8 cellular contexts compared by ENCODE assay signal in the genomic region with DNA sequence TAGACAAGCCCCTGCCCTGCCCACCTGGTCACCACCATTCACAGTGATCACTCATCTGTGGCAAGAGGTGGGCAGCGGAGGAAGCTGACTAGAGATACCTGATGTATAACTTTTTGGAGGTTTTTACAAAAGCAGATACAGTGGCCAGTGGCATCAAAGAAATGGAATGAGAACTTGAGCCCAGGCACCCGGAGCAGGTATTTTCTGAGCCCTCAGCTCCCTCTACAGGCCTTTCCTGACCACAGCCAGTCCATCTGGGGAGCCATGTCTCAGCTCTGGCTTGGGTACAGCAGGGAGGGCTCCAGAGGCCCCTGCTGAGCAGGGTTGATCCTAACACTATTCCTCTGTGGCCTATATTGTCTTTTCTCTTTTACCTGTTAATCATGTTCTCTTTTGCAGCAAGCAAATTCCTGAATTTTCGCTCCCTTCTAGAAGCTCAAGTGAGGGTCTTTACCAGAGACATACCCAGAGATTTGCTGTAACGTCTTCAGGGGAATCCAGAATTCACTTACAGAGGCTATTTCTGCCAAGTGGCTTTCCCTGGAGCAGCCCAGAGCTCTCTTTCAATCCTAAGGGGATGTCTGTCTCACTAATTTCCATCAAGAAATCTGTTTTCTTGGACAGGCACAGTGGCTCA. TPM values are rescaled to one million over a fixed set of nuclear protein-coding genes. Genes with fewer than 3 reads are reported as not detected.
DNase-seq lines count a peak whose midpoint lies in the region; ATAC-seq, FAIRE-seq and TF ChIP-seq lines count a peak whose summit lies in the region.

No MANE protein-coding gene starts in this region.

- H3K9me3 ChIP-seq in endothelial cell of umbilical vein (replicated peaks; ENCODE audit: control insufficient read depth, insufficient read depth, low read length) (no peaks in the 10 kb centered on the region), mucosa of descending colon (no peaks in the 10 kb centered on the region)

- TF ChIP-seq CTCF in endothelial cell of umbilical vein (IDR thresholded peaks at IDR 0.05; ENCODE audit: extremely low read depth in 1 of 2, insufficient read depth in 1 of 2, low read depth in 1 of 2, low read length in 2 of 2) (peak; percentile 64 to 80), mucosa of descending colon (IDR thresholded peaks at IDR 0.05) (peak; percentile 39)

- no peaks in the 10 kb centered on the region for H3K9me1 ChIP-seq in endothelial cell of umbilical vein (replicated peaks; ENCODE audit: control insufficient read depth, extremely low read depth, insufficient read depth, low read length)

- H3K27ac ChIP-seq in endothelial cell of umbilical vein (ENCODE audit: insufficient read depth, low read depth, low read length) = no peak overlapping the region

- no peaks in the 10 kb centered on the region for H3K79me2 ChIP-seq in endothelial cell of umbilical vein (ENCODE audit: control insufficient read depth, insufficient read depth, low read length)

- FAIRE-seq in endothelial cell of umbilical vein (lab: Jason Lieb, UNC) = peak; percentile 75

- H3K27me3 ChIP-seq in endothelial cell of umbilical vein (ENCODE audit: control insufficient read depth in 2 of 2, insufficient read depth in 2 of 2, low read length in 2 of 2) = no peaks in the 10 kb centered on the region

- POLR2A ChIA-PET in activated CD4-positive, alpha-beta T cell treated with anti-CD3 and anti-CD28 coated beads for 36 hours (lab: Charles Lee) = no interaction called here
- POLR2A ChIA-PET in endothelial cell of umbilical vein (lab: Charles Lee) = no interaction called here

- H3K27ac Mint-ChIP-seq in activated CD4-positive, alpha-beta T cell treated with anti-CD3 and anti-CD28 coated beads for 36 hours = no peak overlapping the region

- H3K4me1 ChIP-seq in endothelial cell of umbilical vein (ENCODE audit: control insufficient read depth, extremely low read depth, insufficient read depth, low read length) (no peaks in the 10 kb centered on the region), mucosa of descending colon (ENCODE audit: low read depth) (no peaks in the 10 kb centered on the region)

- H3K4me3 Mint-ChIP-seq in activated CD4-positive, alpha-beta T cell treated with anti-CD3 and anti-CD28 coated beads for 36 hours = no peak overlapping the region

- BruUV-seq in endothelial cell of umbilical vein (replicated peaks; lab: Mats Ljungman, UMichigan) = no TSS peak

- H4K20me1 ChIP-seq in endothelial cell of umbilical vein (replicated peaks; ENCODE audit: control insufficient read depth, extremely low read depth, insufficient read depth, low read length) = no peaks in the 10 kb centered on the region

- H3K27me3 Mint-ChIP-seq in activated CD4-positive, alpha-beta T cell treated with anti-CD3 and anti-CD28 coated beads for 36 hours = no peaks in the 10 kb centered on the region

- ATAC-seq in activated CD4-positive, alpha-beta T cell treated with anti-CD3 and anti-CD28 coated beads for 36 hours = peak; percentile 68
- peak; percentile 83 for ATAC-seq in mucosa of descending colon

- CTCF ChIA-PET in activated CD4-positive, alpha-beta T cell treated with anti-CD3 and anti-CD28 coated beads for 36 hours (lab: Charles Lee) = interaction anchor here (0.5 to 1.4 kb wide), 6 partner anchors 9 to 101 kb away, joined by 3 to 4 read pairs (median 3); no protein-coding TSS in a partner anchor
- CTCF ChIA-PET in endothelial cell of umbilical vein (lab: Charles Lee) = interaction anchor here (0.6 to 7.9 kb wide), 34 partner anchors 9 to 243 kb away, joined by 3 to 137 read pairs (median 4); partner anchors contain the start of genes ENO1 and GPR157

- peaks cover 2% of the 10 kb centered on the region for H3K36me3 Mint-ChIP-seq in activated CD4-positive, alpha-beta T cell treated with anti-CD3 and anti-CD28 coated beads for 36 hours (ENCODE audit: low read depth)

- TF ChIP-seq POLR2A in endothelial cell of umbilical vein (IDR thresholded peaks at IDR 0.05; ENCODE audit: low read depth, low read length) = no peak

- H3K9me3 Mint-ChIP-seq in activated CD4-positive, alpha-beta T cell treated with anti-CD3 and anti-CD28 coated beads for 36 hours (ENCODE audit: low read depth) = no peaks in the 10 kb centered on the region

- dilution Hi-C loops in endothelial cell of umbilical vein (cut with MboI; ENCODE audit: extremely low pct_ligation_motif_present, low sequenced_read_pairs) = no loop called here

- no peaks in the 10 kb centered on the region for H3K36me3 ChIP-seq in endothelial cell of umbilical vein (ENCODE audit: control insufficient read depth in 2 of 2, extremely low read depth in 1 of 2, insufficient read depth in 2 of 2, low read length in 2 of 2)
- no peaks in the 10 kb centered on the region for H3K36me3 ChIP-seq in mucosa of descending colon (ENCODE audit: low read depth)

- peak; percentile 53 for DNase-seq in activated CD4-positive, alpha-beta T cell treated with anti-CD3 and anti-CD28 coated beads for 36 hours
- DNase-seq in activated CD4-positive, alpha-beta T cell treated with anti-CD3 and anti-CD28 coated beads for 4 hours = no peak
- DNase-seq in HuH-7.5 (ENCODE audit: low spot score) (peak; percentile 58), RPMI8226 (peak; percentile 80), endothelial cell of umbilical vein (ENCODE audit: low read depth, low spot score) (peak; percentile 51), mucosa of descending colon (peak; percentile 39 to 68 (median 55)), activated gamma-delta T cell (lab: John Stamatoyannopoulos, UW) (no peak), NCI-H1048 (lab: John Stamatoyannopoulos, UW) (no peak)

- H3K4me3 ChIP-seq in endothelial cell of umbilical vein (replicated peaks in 1 of 3; ENCODE audit: insufficient read depth in 1 of 3, low read depth in 1 of 3, low read length in 3 of 3) (no peak overlapping the region), mucosa of descending colon (no peak overlapping the region)

- no peaks in the 10 kb centered on the region for H3K4me1 Mint-ChIP-seq in activated CD4-positive, alpha-beta T cell treated with anti-CD3 and anti-CD28 coated beads for 36 hours

- H3K9ac ChIP-seq in endothelial cell of umbilical vein (replicated peaks; ENCODE audit: extremely low read depth, insufficient read depth, low read length) = no peak overlapping the region

- intact Hi-C loops in activated CD4-positive, alpha-beta T cell treated with anti-CD3 and anti-CD28 coated beads for 36 hours (cut with DNase I, micrococcal nuclease) = loop anchor here (2.0 to 5.0 kb wide), 2 partner anchors 91 to 179 kb away; no protein-coding TSS in a partner anchor
- intact Hi-C loops in endothelial cell of umbilical vein (cut with micrococcal nuclease) = loop anchor here (1.0 kb wide), 3 partner anchors 91 to 183 kb away; no protein-coding TSS in a partner anchor
- intact Hi-C loops in mucosa of descending colon (cut with DNase I, micrococcal nuclease) = loop anchor here (5.0 kb wide), 2 partner anchors 89 to 94 kb away; no protein-coding TSS in a partner anchor

- no peak overlapping the region for H3K4me2 ChIP-seq in endothelial cell of umbilical vein (ENCODE audit: insufficient read depth, low read length)

- H2AFZ ChIP-seq in endothelial cell of umbilical vein (ENCODE audit: low read depth, low read length) = no peak overlapping the region

TF ChIP-seq in endothelial cell of umbilical vein, 7 proteins besides CTCF, POLR2A, EP300 and RAD21:
- TF ChIP-seq, protein P1, sequence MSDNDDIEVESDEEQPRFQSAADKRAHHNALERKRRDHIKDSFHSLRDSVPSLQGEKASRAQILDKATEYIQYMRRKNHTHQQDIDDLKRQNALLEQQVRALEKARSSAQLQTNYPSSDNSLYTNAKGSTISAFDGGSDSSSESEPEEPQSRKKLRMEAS (IDR thresholded peaks at IDR 0.05; ENCODE audit: insufficient read depth, insufficient read length) = no peak
- no peak for TF ChIP-seq EZH2 (IDR thresholded peaks at IDR 0.05; ENCODE audit: borderline replicate concordance, low read depth, low read length, severe bottlenecking)
TF ChIP-seq in endothelial cell of umbilical vein: peak in this region for 0.

RNA-seq across cellular contexts. Expression of gene GPR157, which starts 27.3 kb away (rescaled TPM):
- 1 to 10 TPM; 2.7 to 3.6 TPM for total RNA-seq in activated CD4-positive, alpha-beta T cell treated with anti-CD3 and anti-CD28 coated beads for 36 hours
- 5.2 and 6.5 TPM in 2 replicates for total RNA-seq in endothelial cell of umbilical vein
- polyA plus RNA-seq in endothelial cell of umbilical vein = 1.0 and 1.2 TPM in 2 replicates
- polyA plus RNA-seq in endothelial cell of umbilical vein (2011; cell fraction: cytosol; rRNA removed) = 0.96 and 1.0 TPM in 2 replicates
- 1.3 and 1.8 TPM in 2 replicates for polyA plus RNA-seq in endothelial cell of umbilical vein (2011; cell fraction: nucleus; rRNA removed)
- polyA plus RNA-seq in endothelial cell of umbilical vein (2012) = 2.9 and 6.9 TPM in 2 replicates
- 1.4 and 1.9 TPM in 2 replicates for polyA minus RNA-seq in endothelial cell of umbilical vein
- 7.7 TPM for polyA minus RNA-seq in endothelial cell of umbilical vein (2011; cell fraction: cytosol; rRNA and poly(A)+ RNA removed)
- polyA minus RNA-seq in endothelial cell of umbilical vein (2011; cell fraction: nucleus; rRNA and poly(A)+ RNA removed) = 1.4 and 1.5 TPM in 2 replicates
- total RNA-seq in mucosa of descending colon = 1 to 10 TPM; 7.0 to 8.7 (median 8.1) TPM

RNA-seq across cellular contexts. Expression of gene SLC2A5, which starts 32.2 kb away (rescaled TPM):
- not detected for total RNA-seq in activated CD4-positive, alpha-beta T cell treated with anti-CD3 and anti-CD28 coated beads for 36 hours
- not detected in 2 replicates for total RNA-seq in endothelial cell of umbilical vein
- polyA plus RNA-seq in endothelial cell of umbilical vein = not detected in 2 replicates
- polyA plus RNA-seq in endothelial cell of umbilical vein (2011; cell fraction: cytosol; rRNA removed) = not detected in 2 replicates
- not detected in 2 replicates for polyA plus RNA-seq in endothelial cell of umbilical vein (2011; cell fraction: nucleus; rRNA removed)
- not detected in 2 replicates for polyA plus RNA-seq in endothelial cell of umbilical vein (2012)
- polyA minus RNA-seq in endothelial cell of umbilical vein = not detected in 2 replicates
- polyA minus RNA-seq in endothelial cell of umbilical vein (2011; cell fraction: cytosol; rRNA and poly(A)+ RNA removed) = not detected
- not detected in 2 replicates for polyA minus RNA-seq in endothelial cell of umbilical vein (2011; cell fraction: nucleus; rRNA and poly(A)+ RNA removed)
- total RNA-seq in mucosa of descending colon = 10 to 100 TPM in 1 of 3 donors, 1 to 10 TPM in 2; 4.4 to 34.5 (median 7.8) TPM

Comparison
In these comparisons a context has a peak if more than half of its experiments do, and no peak if none do; other contexts are left out.
1. DNase-seq: peak in activated CD4-positive, alpha-beta T cell treated with anti-CD3 and anti-CD28 coated beads for 36 hours (single experiment), HuH-7.5 (single experiment), RPMI8226 (single experiment), endothelial cell of umbilical vein (single experiment) and mucosa of descending colon (3 of 3); none in activated CD4-positive, alpha-beta T cell treated with anti-CD3 and anti-CD28 coated beads for 4 hours (0 of 2), activated gamma-delta T cell (single experiment) and NCI-H1048 (single experiment).